In the genomic region with DNA sequence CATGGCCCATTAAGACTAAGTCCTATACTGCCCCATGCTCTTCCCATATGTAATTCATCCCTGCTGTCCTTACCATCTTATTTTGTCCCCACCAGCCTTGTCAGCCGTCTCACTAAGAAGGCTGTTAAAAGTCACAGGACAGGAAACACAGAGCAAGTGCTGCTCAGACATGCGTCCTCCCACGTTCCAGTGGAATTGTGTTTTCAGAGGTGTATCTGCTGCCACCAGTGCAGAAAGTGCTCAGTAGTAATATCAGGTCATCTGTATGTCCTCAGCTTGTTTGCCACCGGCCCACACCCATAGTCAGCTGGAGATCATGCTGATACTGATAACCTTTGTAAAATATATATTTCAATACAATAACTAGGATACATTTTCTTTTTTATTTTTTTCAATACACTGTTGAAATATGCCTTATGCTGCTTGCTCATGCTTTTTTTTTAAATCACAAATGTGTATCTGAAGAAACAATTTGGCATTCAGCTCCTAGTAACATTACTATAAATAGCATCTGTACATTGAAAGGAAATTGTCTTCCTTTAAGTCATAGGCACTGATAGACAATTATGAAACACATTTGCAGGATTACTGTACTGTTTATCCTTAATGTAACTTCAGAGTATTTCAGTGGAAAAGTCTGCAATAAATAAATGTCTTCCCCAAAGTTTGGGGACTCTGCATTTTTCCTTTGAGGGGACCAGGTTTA, we compare ENCODE assay signal across 19 cellular contexts.
DNase-seq lines count a peak whose midpoint lies in the region; ATAC-seq, FAIRE-seq and TF ChIP-seq lines count a peak whose summit lies in the region.
"Had no signal": no experiment of that assay in that cellular context is flagged by ENCODE, and none has a peak within 500 bp of the region (broad histone marks: within the 10 kb centered on the region; RNA-seq: fewer than 3 reads in every experiment).

No MANE protein-coding gene starts in this region.

- H4K12ac ChIP-seq in trophoblast cell (ENCODE audit: low read depth, low read length) = no peak overlapping the region

- H3K9me3 Mint-ChIP-seq in MCF 10A (ENCODE audit: unreplicated experiment) = no peaks in the 10 kb centered on the region
- H3K9me3 Mint-ChIP-seq: T-cell had no signal

- H3K9ac ChIP-seq in mammary epithelial cell (ENCODE audit: insufficient read depth, low read length) (no peak overlapping the region), trophoblast cell (ENCODE audit: low read length) (no peak overlapping the region)

- H3K4me2 ChIP-seq in mammary epithelial cell (ENCODE audit: insufficient read depth, low read depth, low read length) (no peak overlapping the region), trophoblast cell (ENCODE audit: low read length) (no peak overlapping the region)

- peaks cover 30% of the 10 kb centered on the region for H3K4me1 Mint-ChIP-seq in MCF 10A (ENCODE audit: insufficient read depth, unreplicated experiment)
- H3K4me1 Mint-ChIP-seq: T-cell had no signal

- H3K27ac Mint-ChIP-seq in MCF 10A (ENCODE audit: low read depth, unreplicated experiment) = peak overlapping the region; percentile 57
- H3K27ac Mint-ChIP-seq: T-cell had no signal

- peak overlapping the region; percentile 58 for H4K8ac ChIP-seq in trophoblast cell (ENCODE audit: low read depth, low read length)

- no TSS peak for BruUV-seq in MCF 10A (replicated peaks; lab: Mats Ljungman, UMichigan)
- BruUV-seq in mammary epithelial cell (replicated peaks; lab: Mats Ljungman, UMichigan) = no TSS peak

- H3K36me3 ChIP-seq in mammary epithelial cell (ENCODE audit: insufficient read depth, low read length) (no peaks in the 10 kb centered on the region), trophoblast cell (ENCODE audit: control insufficient read depth in 1 of 2, insufficient read depth in 2 of 2, low read length in 2 of 2) (peaks cover 0 to 3% of the 10 kb centered on the region in 2 experiments)
- H3K36me3 ChIP-seq: ascending aorta had no signal

- dilution Hi-C loops in mammary epithelial cell (cut with HindIII; ENCODE audit: low sequenced_read_pairs) = no loop called here

- no peak overlapping the region for H2BK120ac ChIP-seq in trophoblast cell (ENCODE audit: insufficient read depth, low read length, poor library complexity)

- H2AFZ ChIP-seq in mammary epithelial cell (ENCODE audit: low read depth, low read length) (no peak overlapping the region), trophoblast cell (ENCODE audit: insufficient read depth, low read length, poor library complexity) (no peak overlapping the region)

- peaks cover 10% of the 10 kb centered on the region for H3K79me1 ChIP-seq in trophoblast cell (ENCODE audit: low read length)

- in situ Hi-C loops in mammary epithelial cell (cut with MboI; ENCODE audit: low sequenced_read_pairs in 2 of 2) = no loop called here

- no peaks in the 10 kb centered on the region for H3K27me3 Mint-ChIP-seq in MCF 10A (ENCODE audit: insufficient read depth, unreplicated experiment)

- WGBS in mammary epithelial cell (ENCODE audit: low coverage, missing lambda C conversion rate) = 6% methylated on average over 4 of the region's 4 CpGs
- no CpG with 5 or more reads among the region's 4 CpGs for WGBS in trophoblast cell (ENCODE audit: extremely low coverage, insufficient coverage, insufficient read length)

- no peak overlapping the region for H3K27ac ChIP-seq in mammary epithelial cell (ENCODE audit: insufficient read depth, low read depth, low read length)
- H3K27ac ChIP-seq in VCaP = peak overlapping the region; percentile 50
- H3K27ac ChIP-seq in trophoblast cell (ENCODE audit: low read depth, low read length) = peak overlapping the region; percentile 51
- H3K27ac ChIP-seq: 22Rv1, ascending aorta, C4-2B had no signal

- H3K18ac ChIP-seq in trophoblast cell (ENCODE audit: low read length) = no peak overlapping the region

- H3K4me3 Mint-ChIP-seq in MCF 10A (ENCODE audit: unreplicated experiment) = no peak overlapping the region
- H3K4me3 Mint-ChIP-seq: T-cell had no signal

- ATAC-seq in HG03045 (IDR thresholded peaks at IDR 0.05; ENCODE audit: unreplicated experiment) = no peak
- ATAC-seq: T-cell had no signal

- H3K4me1 ChIP-seq in mammary epithelial cell (ENCODE audit: insufficient read depth, low read length) (peaks cover 14% of the 10 kb centered on the region), trophoblast cell (ENCODE audit: control insufficient read depth in 1 of 2, insufficient read depth in 2 of 2, low read length in 2 of 2) (peaks cover 23% of the 10 kb centered on the region in 2 experiments)
- H3K4me1 ChIP-seq: ascending aorta had no signal

- no peak overlapping the region for H3K4ac ChIP-seq in trophoblast cell (ENCODE audit: low read depth, low read length)

- FAIRE-seq in D721Med (lab: Jason Lieb, UNC) (no peak), GM12891 (lab: Jason Lieb, UNC) (no peak)
- FAIRE-seq: frontal cortex had no signal

- H3K9me3 ChIP-seq in mammary epithelial cell (replicated peaks; ENCODE audit: insufficient read depth, low read length) (no peaks in the 10 kb centered on the region), trophoblast cell (ENCODE audit: insufficient read depth, low read depth, low read length) (no peaks in the 10 kb centered on the region)
- H3K9me3 ChIP-seq: ascending aorta, Peyer's patch had no signal

- intact Hi-C loops in MCF 10A (cut with micrococcal nuclease) = no loop called here
- intact Hi-C loops in mammary epithelial cell (cut with micrococcal nuclease) = no loop called here

- CTCF ChIA-PET in MCF 10A (lab: Yijun Ruan, JAX) (interaction anchor here (0.6 to 0.7 kb wide), 2 partner anchors 27 to 398 kb away, joined by 3 read pairs; no protein-coding TSS in a partner anchor), mammary epithelial cell (lab: Charles Lee; ENCODE audit: low non-redundant PET) (interaction anchor here (0.6 kb wide), 1 partner anchor 211 kb away, joined by 4 read pairs; the partner anchor contains the start of gene C1orf21)

- peak overlapping the region; percentile 86 for H2AK5ac ChIP-seq in trophoblast cell (ENCODE audit: low read length)

- no peak for TF ChIP-seq POLR2A in GM12891 (IDR thresholded peaks at IDR 0.05; ENCODE audit: low read depth, low read length)

- peak overlapping the region; percentile 79 for H2BK12ac ChIP-seq in trophoblast cell (ENCODE audit: low read length)

- H3K79me2 ChIP-seq in mammary epithelial cell (ENCODE audit: insufficient read depth, low read length) (no peaks in the 10 kb centered on the region), trophoblast cell (ENCODE audit: control insufficient read depth, insufficient read depth, low read length, poor library complexity) (peaks cover 2% of the 10 kb centered on the region)

- DNase-seq in MCF 10A (ENCODE audit: unreplicated experiment) (peak; percentile 39), mammary epithelial cell (no peak), fibroblast of pulmonary artery (ENCODE audit: low read depth) (peak; percentile 48), trophoblast cell (peak in 1 of 2 donors; percentile 6), D721Med (ENCODE audit: insufficient read length, low spot score) (no peak), GM12891 (ENCODE audit: insufficient read length, low spot score) (no peak)
- DNase-seq: activated CD4-positive, alpha-beta T cell treated with anti-CD3 and anti-CD28 coated beads for 1 hour; activated CD8-positive, alpha-beta memory T cell treated with anti-CD3 and anti-CD28 coated beads, Interleukin-2, amount 50 U/mL, for 4 hours; NCI-H1930; NCI-H748 treated with DMSO at 0.1 percent for 48 hours; Peyer's patch; stimulated activated CD4-positive, alpha-beta T cell treated with anti-CD3 and anti-CD28 coated beads, Interleukin-4, amount 100 ng/mL, for 4 hours; T-cell had no signal

- H3K23ac ChIP-seq in trophoblast cell (ENCODE audit: low read length) = no peak overlapping the region

- POLR2A ChIA-PET in MCF 10A (lab: Yijun Ruan, JAX) = interaction anchor here (0.5 to 4.0 kb wide), 8 partner anchors 11 to 759 kb away, joined by 3 to 26 read pairs (median 3); partner anchors contain the start of gene C1orf21

- H2BK5ac ChIP-seq in trophoblast cell (ENCODE audit: low read depth, low read length, poor library complexity) = peak overlapping the region; percentile 65

- H4K20me1 ChIP-seq in mammary epithelial cell (ENCODE audit: insufficient read depth, low read length) = no peaks in the 10 kb centered on the region

- peak overlapping the region; percentile 84 for H3K14ac ChIP-seq in trophoblast cell (ENCODE audit: low read length)

- TF ChIP-seq CTCF in MCF 10A (IDR thresholded peaks at IDR 0.05; ENCODE audit: unreplicated experiment) (no peak), mammary epithelial cell (conservative IDR thresholded peaks at IDR 0.05 in 1 of 2, IDR thresholded peaks at IDR 0.05 in 1 of 2; ENCODE audit: extremely low read depth in 1 of 2, insufficient read depth in 1 of 2, low read depth in 1 of 2, low read length in 2 of 2) (peak in 1 of 2 donors; percentile 1), VCaP (conservative IDR thresholded peaks at IDR 0.05) (no peak), fibroblast of pulmonary artery (IDR thresholded peaks at IDR 0.05; ENCODE audit: low read length, missing control alignments) (no peak), D721Med (IDR thresholded peaks at IDR 0.05; ENCODE audit: insufficient read depth, missing control alignments) (no peak)

- H3K4me3 ChIP-seq in mammary epithelial cell (replicated peaks in 1 of 3; ENCODE audit: insufficient read depth in 1 of 3, low read depth in 2 of 3, low read length in 3 of 3) = no peak overlapping the region
- H3K4me3 ChIP-seq in fibroblast of pulmonary artery (replicated peaks; ENCODE audit: low read depth, low read length) = no peak overlapping the region
- H3K4me3 ChIP-seq in trophoblast cell (ENCODE audit: low read depth, low read length) = no peak overlapping the region
- H3K4me3 ChIP-seq: ascending aorta, Peyer's patch had no signal

- H3K27me3 ChIP-seq in mammary epithelial cell (ENCODE audit: insufficient read depth, low read length) (no peaks in the 10 kb centered on the region), trophoblast cell (ENCODE audit: insufficient read depth, low read length) (no peaks in the 10 kb centered on the region)
- H3K27me3 ChIP-seq: ascending aorta, Peyer's patch had no signal

- H3K36me3 Mint-ChIP-seq in MCF 10A (ENCODE audit: insufficient read depth, unreplicated experiment) = peaks cover 12% of the 10 kb centered on the region
- H3K36me3 Mint-ChIP-seq: T-cell had no signal

- H4K91ac ChIP-seq in trophoblast cell (ENCODE audit: low read depth, low read length) = peak overlapping the region; percentile 81

TF ChIP-seq in GM12891, 5 proteins besides CTCF, POLR2A, EP300 and RAD21:
- TF ChIP-seq POLR2AphosphoS5 (IDR thresholded peaks at IDR 0.05; ENCODE audit: low read depth, low read length) (no peak), SPI1 (IDR thresholded peaks at IDR 0.05; ENCODE audit: low read depth, low read length) (no peak), TAF1 (IDR thresholded peaks at IDR 0.05; ENCODE audit: low read depth, low read length) (no peak)
TF ChIP-seq in GM12891: peak in this region for 0.

Comparison
In these comparisons a context has a peak if more than half of its experiments do, and no peak if none do; other contexts are left out.
1. DNase-seq: peak in MCF 10A (single experiment) and fibroblast of pulmonary artery (single experiment); none in mammary epithelial cell (single experiment), D721Med (single experiment) and GM12891 (single experiment).